In genomic region chr21:38804617-38805281, GRCh38 we compare ENCODE assay signal across 8 cellular contexts. TPM values are rescaled to one million over a fixed set of nuclear protein-coding genes. Genes with fewer than 3 reads are reported as not detected.
A peak's percentile ranks its signal among the peaks of the same experiment; 100 is the strongest.
DNase-seq lines count a peak whose midpoint lies in the region; ATAC-seq and TF ChIP-seq lines count a peak whose summit lies in the region.

No MANE protein-coding gene starts in this region.

- H3K4me3 Mint-ChIP-seq in CD4-positive, alpha-beta memory T cell, result peak overlapping the region; percentile 81 to 93 (median 86)

- H3K4me3 ChIP-seq in CD4-positive, alpha-beta memory T cell (ENCODE audit: low read length in 2 of 2), result peak overlapping the region; percentile 62 to 82
- H3K4me3 ChIP-seq in WERI-Rb-1 (ENCODE audit: low read depth, low read length) (peak overlapping the region; percentile 88), ectodermal cell (ENCODE audit: insufficient read depth, low read depth, low read length) (peak overlapping the region; percentile 78), lower lobe of right lung (peak overlapping the region; percentile 82)

- DNase-seq in CD4-positive, alpha-beta memory T cell, result peak in 4 of 5 donors; percentile 6 to 52 (median 13)
- DNase-seq in MV-4-11 (lab: John Stamatoyannopoulos, UW), result peak; percentile 56
- DNase-seq in WERI-Rb-1, result peak; percentile 80
- peak; percentile 89 for DNase-seq in lower lobe of right lung
- DNase-seq in stimulated activated CD8-positive, alpha-beta memory T cell treated with anti-CD3 and anti-CD28 coated beads, Interleukin-15, amount 100 ng/mL, for 24 hours (ENCODE audit: low read depth), result peak; percentile 6

- POLR2A ChIA-PET in CD4-positive, alpha-beta memory T cell (lab: Charles Lee; ENCODE audit: partially characterized antibody), result interaction anchor here (0.6 to 1.6 kb wide), 4 partner anchors 34 to 64 kb away, joined by 3 to 9 read pairs (median 3); no protein-coding TSS in a partner anchor

- no peaks in the 10 kb centered on the region for H3K9me3 ChIP-seq in CD4-positive, alpha-beta memory T cell (ENCODE audit: control insufficient read depth in 1 of 2, low read length in 2 of 2)
- H3K9me3 ChIP-seq in WERI-Rb-1 (ENCODE audit: severe bottlenecking) (no peaks in the 10 kb centered on the region), ectodermal cell (ENCODE audit: control insufficient read depth, low read length) (no peaks in the 10 kb centered on the region), lower lobe of right lung (no peaks in the 10 kb centered on the region)

- H3K27me3 Mint-ChIP-seq in CD4-positive, alpha-beta memory T cell, result no peaks in the 10 kb centered on the region

- no peaks in the 10 kb centered on the region for H3K36me3 ChIP-seq in CD4-positive, alpha-beta memory T cell (ENCODE audit: insufficient read depth, low read length)
- H3K36me3 ChIP-seq in WERI-Rb-1, result no peaks in the 10 kb centered on the region
- H3K36me3 ChIP-seq in ectodermal cell (ENCODE audit: control insufficient read depth, insufficient read depth, low read length), result no peaks in the 10 kb centered on the region
- H3K36me3 ChIP-seq in lower lobe of right lung, result peaks cover 16% of the 10 kb centered on the region

- no peaks in the 10 kb centered on the region for H3K9me3 Mint-ChIP-seq in CD4-positive, alpha-beta memory T cell

- no peaks in the 10 kb centered on the region for H3K36me3 Mint-ChIP-seq in CD4-positive, alpha-beta memory T cell

- WGBS in ectodermal cell, 2 experiments, result 27 to 28% methylated on average over 32 of the region's 32 CpGs

- H3K27me3 ChIP-seq in CD4-positive, alpha-beta memory T cell (ENCODE audit: insufficient read depth, low read length), result no peaks in the 10 kb centered on the region
- H3K27me3 ChIP-seq in WERI-Rb-1 (ENCODE audit: insufficient read depth, low read depth, severe bottlenecking) (no peaks in the 10 kb centered on the region), ectodermal cell (ENCODE audit: control insufficient read depth, insufficient read depth, low read length, poor library complexity, severe bottlenecking) (peaks cover 28% of the 10 kb centered on the region), lower lobe of right lung (ENCODE audit: low read depth) (no peaks in the 10 kb centered on the region)

- intact Hi-C loops in CD4-positive, alpha-beta memory T cell (cut with micrococcal nuclease), result loop anchor here (1.0 to 5.0 kb wide), 4 partner anchors 37 to 638 kb away; partner anchors contain the start of gene PSMG1
- intact Hi-C loops in lower lobe of right lung (cut with DNase I), result no loop called here

- peak overlapping the region; percentile 59 for H3K27ac ChIP-seq in CD4-positive, alpha-beta memory T cell (ENCODE audit: low read depth, low read length)
- H3K27ac ChIP-seq in WERI-Rb-1 (peak overlapping the region; percentile 72), ectodermal cell (ENCODE audit: insufficient read depth, low read depth, low read length, poor library complexity, severe bottlenecking) (no peak overlapping the region), lower lobe of right lung (peak overlapping the region; percentile 98)

- TF ChIP-seq CTCF in WERI-Rb-1 (IDR thresholded peaks at IDR 0.05; ENCODE audit: low read depth, low read length) (peak; percentile 88), lower lobe of right lung (IDR thresholded peaks at IDR 0.05) (peak; percentile 60)

- H3K4me1 Mint-ChIP-seq in CD4-positive, alpha-beta memory T cell, result peaks cover 24 to 35% (median 26%) of the 10 kb centered on the region in 4 donors

- ATAC-seq in GM21367 (IDR thresholded peaks at IDR 0.05; ENCODE audit: unreplicated experiment), result peak; percentile 20
- peak; percentile 77 to 81 for ATAC-seq in lower lobe of right lung
- no peak for ATAC-seq in HG03025 (IDR thresholded peaks at IDR 0.05; ENCODE audit: low FRiP score, unreplicated experiment)

- H3K27ac Mint-ChIP-seq in CD4-positive, alpha-beta memory T cell, result peak overlapping the region in 6 of 7 donors; percentile 19 to 83 (median 77)

- peaks cover 32% of the 10 kb centered on the region for H3K4me1 ChIP-seq in CD4-positive, alpha-beta memory T cell (ENCODE audit: insufficient read depth, low read length)
- H3K4me1 ChIP-seq in ectodermal cell (ENCODE audit: control insufficient read depth, insufficient read depth, low read length) (peaks cover 13% of the 10 kb centered on the region), lower lobe of right lung (peaks cover 40% of the 10 kb centered on the region)

- CTCF ChIA-PET in CD4-positive, alpha-beta memory T cell (lab: Charles Lee; ENCODE audit: partially characterized antibody), result interaction anchor here (1.0 to 2.1 kb wide), 4 partner anchors 27 to 38 kb away, joined by 3 to 9 read pairs (median 4); no protein-coding TSS in a partner anchor

RNA-seq across cellular contexts. Expression of gene ETS2, which starts 1.0 kb away (rescaled TPM):
- total RNA-seq in CD4-positive, alpha-beta memory T cell, result 10 to 100 TPM; 14.6 to 15.2 TPM
- polyA plus RNA-seq in CD4-positive, alpha-beta memory T cell, result 1 to 10 TPM; 3.0 to 8.6 TPM
- 19.0 TPM for polyA plus RNA-seq in ectodermal cell (2013, experiment 1 of 4)
- 17.2 TPM for polyA plus RNA-seq in ectodermal cell (2013, experiment 2 of 4)
- polyA plus RNA-seq in ectodermal cell (2013, experiment 3 of 4), result 11.9 TPM
- polyA plus RNA-seq in ectodermal cell (2013, experiment 4 of 4), result 10.9 TPM
- 160 TPM for total RNA-seq in lower lobe of right lung

Comparison
In these comparisons a context has a peak if more than half of its experiments do, and no peak if none do; other contexts are left out.
1. DNase-seq: peak in every context shown above with its lines; median percentile 89 in lower lobe of right lung; 80 in WERI-Rb-1; 56 in MV-4-11; 13 in CD4-positive, alpha-beta memory T cell; 6 in stimulated activated CD8-positive, alpha-beta memory T cell treated with anti-CD3 and anti-CD28 coated beads, Interleukin-15, amount 100 ng/mL, for 24 hours.